In genomic region chr19:41397086-41398041, GRCh38 we compare ENCODE assay signal across 8 cellular contexts. TPM values are rescaled to one million over a fixed set of nuclear protein-coding genes. Genes with fewer than 3 reads are reported as not detected.
DNase-seq lines count a peak whose midpoint lies in the region; ATAC-seq, FAIRE-seq and TF ChIP-seq lines count a peak whose summit lies in the region.

Gene BCKDHA, plus strand, starts transcription at chr19:41397818. Its CDS starts 10 bp downstream, at chr19:41397828.
Gene EXOSC5, minus strand, starts transcription at chr19:41397359. Its CDS starts 31 bp downstream, at chr19:41397328.

- no peaks in the 10 kb centered on the region for H3K9me3 Mint-ChIP-seq in activated CD4-positive, alpha-beta memory T cell treated with anti-CD3 and anti-CD28 coated beads for 36 hours

- no peaks in the 10 kb centered on the region for H3K27me3 Mint-ChIP-seq in activated CD4-positive, alpha-beta memory T cell treated with anti-CD3 and anti-CD28 coated beads for 36 hours

- FAIRE-seq in HepG2 (lab: Jason Lieb, UNC): peak; percentile 89

- under 1% methylated on average over 19 of the region's 50 CpGs for WGBS in HepG2 (ENCODE audit: low lambda C conversion rate)

- no peaks in the 10 kb centered on the region; a peak in 1 of 5 replicates for H3K27me3 ChIP-seq in HepG2 (ENCODE audit: control insufficient read depth in 1 of 2, insufficient read depth in 2 of 2, low read length in 2 of 2)

- peak within 1 kb of the TSS; percentile 96 for H3K4me3 Mint-ChIP-seq in activated CD4-positive, alpha-beta memory T cell treated with anti-CD3 and anti-CD28 coated beads for 36 hours

- TSS peak; percentile 72 for BruUV-seq in HepG2 (replicated peaks; lab: Mats Ljungman, UMichigan)

- TF ChIP-seq RAD21 in HepG2 (CRISPR knock-in tag; IDR thresholded peaks at IDR 0.05): 0 out of 2 replicates have a peak, but pooled peaks have one; percentile 16

- H3K79me2 ChIP-seq in HepG2 (ENCODE audit: insufficient read depth, low read length): peaks cover 32% of the 10 kb centered on the region

- no peaks in the 10 kb centered on the region for H3K9me3 ChIP-seq in HepG2 (ENCODE audit: low read length)

- peak within 1 kb of the TSS; percentile 94 for H3K27ac ChIP-seq in HepG2 (ENCODE audit: extremely low read length, insufficient read depth, low read length)

- no peaks in the 10 kb centered on the region for H4K20me1 ChIP-seq in HepG2 (ENCODE audit: insufficient read depth, low read length)

- intact Hi-C loops in activated CD4-positive, alpha-beta memory T cell treated with anti-CD3 and anti-CD28 coated beads for 36 hours (cut with micrococcal nuclease): loop anchor here (1.0 to 2.0 kb wide), 5 partner anchors 33 to 681 kb away; partner anchors contain the start of genes B9D2, COQ8B, DMAC2 and TGFB1
- intact Hi-C loops in HepG2 (cut with micrococcal nuclease; ENCODE audit: unreplicated experiment): no loop called here

- H2AFZ ChIP-seq in HepG2 (ENCODE audit: low read length): no peak within 1 kb of the TSS

- H3K9ac ChIP-seq in HepG2 (ENCODE audit: insufficient read depth, low read depth, low read length): peak within 1 kb of the TSS; percentile 93

- peaks cover 30% of the 10 kb centered on the region for H3K4me1 ChIP-seq in HepG2 (ENCODE audit: insufficient read depth, low read length)

- peak within 1 kb of the TSS; percentile 98 for H3K27ac Mint-ChIP-seq in activated CD4-positive, alpha-beta memory T cell treated with anti-CD3 and anti-CD28 coated beads for 36 hours

- peak within 1 kb of the TSS; percentile 86 for H3K4me2 ChIP-seq in HepG2 (ENCODE audit: low read depth, low read length)

- in situ Hi-C loops in HepG2 (cut with HindIII; ENCODE audit: extremely low pct_ligation_motif_present, low pct_unique_long_range_greater_than_20kb): no loop called here

- H3K36me3 Mint-ChIP-seq in activated CD4-positive, alpha-beta memory T cell treated with anti-CD3 and anti-CD28 coated beads for 36 hours: peaks cover 4% of the 10 kb centered on the region

- DNase-seq in CD1c-positive myeloid dendritic cell (ENCODE audit: extremely low spot score) (peak; percentile 100), NCI-H82 treated with DMSO at 0.1 percent for 48 hours (lab: John Stamatoyannopoulos, UW; ENCODE audit: unreplicated experiment) (peak; percentile 99), dermis microvascular lymphatic vessel endothelial cell (ENCODE audit: low read depth in 2 of 2) (peak; percentile 100), HepG2 (ENCODE audit: low spot score) (peak; percentile 99)
- peak; percentile 99 for DNase-seq in activated CD4-positive, alpha-beta memory T cell treated with anti-CD3 and anti-CD28 coated beads for 36 hours
- peak; percentile 99 for DNase-seq in stimulated activated CD4-positive, alpha-beta T cell treated with anti-CD3 and anti-CD28 coated beads, Interleukin-4, amount 100 ng/mL, for 1 hour

- TF ChIP-seq EP300 in HepG2 (IDR thresholded peaks at IDR 0.05; ENCODE audit: low read depth in 2 of 2, low read length in 2 of 2) (no peak), HepG2 (CRISPR knock-in tag; IDR thresholded peaks at IDR 0.05; ENCODE audit: borderline replicate concordance) (no peak)

- peak; percentile 65 to 70 for TF ChIP-seq POLR2A in HepG2 (IDR thresholded peaks at IDR 0.05; ENCODE audit: insufficient read depth in 1 of 2, low read depth in 2 of 2, low read length in 2 of 2)

- POLR2A ChIA-PET in activated CD4-positive, alpha-beta memory T cell treated with anti-CD3 and anti-CD28 coated beads for 36 hours (lab: Charles Lee): no interaction called here
- POLR2A ChIA-PET in HepG2 (lab: Yijun Ruan, JAX): interaction anchor here (1.0 kb wide), 1 partner anchor 30 kb away, joined by 3 read pairs; the partner anchor contains the start of gene B3GNT8

- TF ChIP-seq CTCF in HepG2 (CRISPR knock-in tag; IDR thresholded peaks at IDR 0.05): no peak

- ATAC-seq in GM19438 (IDR thresholded peaks at IDR 0.05; ENCODE audit: low read depth, unreplicated experiment) (peak; percentile 82), HG03575 (IDR thresholded peaks at IDR 0.05; ENCODE audit: extremely low read depth, insufficient number of reproducible peaks, low FRiP score, unreplicated experiment) (peak; percentile 85), HepG2 (peak; percentile 94)

- peaks cover 0 to 1% of the 10 kb centered on the region in 2 experiments; a peak in 1 of 5 replicates for H3K36me3 ChIP-seq in HepG2 (replicated peaks in 1 of 2; ENCODE audit: control insufficient read depth in 1 of 2, insufficient read depth in 2 of 2, low read length in 2 of 2)

- CTCF ChIA-PET in activated CD4-positive, alpha-beta memory T cell treated with anti-CD3 and anti-CD28 coated beads for 36 hours (lab: Charles Lee): interaction anchor here (0.8 kb wide), 1 partner anchor 32 kb away, joined by 3 read pairs; no protein-coding TSS in a partner anchor
- CTCF ChIA-PET in HepG2 (lab: Yijun Ruan, JAX; ENCODE audit: low intra/inter-chr PET ratio, low total read pairs): no interaction called here

- H3K4me1 Mint-ChIP-seq in activated CD4-positive, alpha-beta memory T cell treated with anti-CD3 and anti-CD28 coated beads for 36 hours (ENCODE audit: low read depth): peaks cover 41% of the 10 kb centered on the region

- H3K4me3 ChIP-seq in HepG2 (replicated peaks in 1 of 3; ENCODE audit: insufficient read depth in 1 of 3, low read depth in 2 of 3, low read length in 3 of 3): peak within 1 kb of the TSS; percentile 86 to 94 (median 90)

TF ChIP-seq in HepG2, 621 proteins besides CTCF, POLR2A, EP300 and RAD21 (continues in another document):
- no peak for TF ChIP-seq DPF2 (CRISPR knock-in tag; IDR thresholded peaks at IDR 0.05; ENCODE audit: borderline replicate concordance, low read depth)

RNA-seq across cellular contexts. Expression of gene BCKDHA, which starts in this region (rescaled TPM):
- total RNA-seq in activated CD4-positive, alpha-beta memory T cell treated with anti-CD3 and anti-CD28 coated beads for 36 hours: 10 to 100 TPM; 17.4 to 23.2 TPM
- total RNA-seq in dermis microvascular lymphatic vessel endothelial cell: 35.8 and 49.2 TPM in 2 replicates
- total RNA-seq in HepG2 (2016; rRNA removed; fragmentation: Illumina TruSeq; extraction: Trizol): 9.7 and 11.8 TPM in 2 replicates
- total RNA-seq in HepG2 (2016; cell fraction: cytosol; rRNA removed; fragmentation: Illumina TruSeq; extraction: Trizol; ENCODE audit: low read depth): 1.5 TPM in 2 replicates
- total RNA-seq in HepG2 (2016; cell fraction: insoluble cytoplasmic fraction; rRNA removed; fragmentation: Illumina TruSeq; extraction: Trizol): 6.9 and 10.5 TPM in 2 replicates
- total RNA-seq in HepG2 (2016; cell fraction: membrane; rRNA removed; fragmentation: Illumina TruSeq; extraction: Trizol): 3.3 and 4.5 TPM in 2 replicates
- 6.1 and 7.1 TPM in 2 replicates for total RNA-seq in HepG2 (2016; cell fraction: nucleus; rRNA removed; fragmentation: Illumina TruSeq; extraction: Trizol)
- polyA plus RNA-seq in HepG2 (2011; rRNA removed): 31.3 and 31.5 TPM in 2 replicates
- 20.9 and 32.3 TPM in 2 replicates for polyA plus RNA-seq in HepG2 (2011; cell fraction: cytosol; rRNA removed)
- polyA plus RNA-seq in HepG2 (2011; cell fraction: nucleus; rRNA removed): 30.6 and 39.7 TPM in 2 replicates
- 10.5 and 13.8 TPM in 2 replicates for polyA plus RNA-seq in HepG2 (2012)
- 1.6 and 2.5 TPM in 2 replicates for polyA plus RNA-seq in HepG2 (2016; cell fraction: cytosol; fragmentation: Illumina TruSeq; extraction: Trizol; ENCODE audit: low read depth)
- polyA plus RNA-seq in HepG2 (2016; cell fraction: insoluble cytoplasmic fraction; fragmentation: Illumina TruSeq; extraction: Trizol; ENCODE audit: low read depth): 5.8 and 6.3 TPM in 2 replicates
- 2.1 and 3.5 TPM in 2 replicates for polyA plus RNA-seq in HepG2 (2016; cell fraction: membrane; fragmentation: Illumina TruSeq; extraction: Trizol; ENCODE audit: low read depth)
- polyA plus RNA-seq in HepG2 (2016; cell fraction: nucleus; fragmentation: Illumina TruSeq; extraction: Trizol; ENCODE audit: insufficient read depth, low read depth): 3.7 and 7.6 TPM in 2 replicates
- 19.1 and 44.4 TPM in 2 replicates for polyA minus RNA-seq in HepG2 (2011; rRNA and poly(A)+ RNA removed; ENCODE audit: low replicate concordance)
- polyA minus RNA-seq in HepG2 (2011; cell fraction: cytosol; rRNA and poly(A)+ RNA removed): 23.0 and 29.5 TPM in 2 replicates
- 11.6 and 11.8 TPM in 2 replicates for polyA minus RNA-seq in HepG2 (2011; cell fraction: nucleus; rRNA and poly(A)+ RNA removed)

RNA-seq across cellular contexts. Expression of gene EXOSC5, which starts in this region (rescaled TPM):
- total RNA-seq in activated CD4-positive, alpha-beta memory T cell treated with anti-CD3 and anti-CD28 coated beads for 36 hours: 10 to 100 TPM; 43.0 to 45.5 TPM
- 13.8 and 15.7 TPM in 2 replicates for total RNA-seq in dermis microvascular lymphatic vessel endothelial cell
- total RNA-seq in HepG2 (2016; rRNA removed; fragmentation: Illumina TruSeq; extraction: Trizol): 23.6 and 24.1 TPM in 2 replicates
- 7.1 TPM in 2 replicates for total RNA-seq in HepG2 (2016; cell fraction: cytosol; rRNA removed; fragmentation: Illumina TruSeq; extraction: Trizol; ENCODE audit: low read depth)
- total RNA-seq in HepG2 (2016; cell fraction: insoluble cytoplasmic fraction; rRNA removed; fragmentation: Illumina TruSeq; extraction: Trizol): 22.9 and 25.3 TPM in 2 replicates
- 5.9 and 7.1 TPM in 2 replicates for total RNA-seq in HepG2 (2016; cell fraction: membrane; rRNA removed; fragmentation: Illumina TruSeq; extraction: Trizol)
- 11.1 and 12.5 TPM in 2 replicates for total RNA-seq in HepG2 (2016; cell fraction: nucleus; rRNA removed; fragmentation: Illumina TruSeq; extraction: Trizol)
- 26.5 and 31.5 TPM in 2 replicates for polyA plus RNA-seq in HepG2 (2011; rRNA removed)
- polyA plus RNA-seq in HepG2 (2011; cell fraction: cytosol; rRNA removed): 28.1 and 37.8 TPM in 2 replicates
- polyA plus RNA-seq in HepG2 (2011; cell fraction: nucleus; rRNA removed): 19.3 and 20.0 TPM in 2 replicates
- 19.0 and 33.9 TPM in 2 replicates for polyA plus RNA-seq in HepG2 (2012)
- 4.5 and 5.0 TPM in 2 replicates for polyA plus RNA-seq in HepG2 (2016; cell fraction: cytosol; fragmentation: Illumina TruSeq; extraction: Trizol; ENCODE audit: low read depth)
- polyA plus RNA-seq in HepG2 (2016; cell fraction: insoluble cytoplasmic fraction; fragmentation: Illumina TruSeq; extraction: Trizol; ENCODE audit: low read depth): 23.1 and 25.5 TPM in 2 replicates
- 3.8 and 5.4 TPM in 2 replicates for polyA plus RNA-seq in HepG2 (2016; cell fraction: membrane; fragmentation: Illumina TruSeq; extraction: Trizol; ENCODE audit: low read depth)
- 17.4 and 17.8 TPM in 2 replicates for polyA plus RNA-seq in HepG2 (2016; cell fraction: nucleus; fragmentation: Illumina TruSeq; extraction: Trizol; ENCODE audit: insufficient read depth, low read depth)
- 18.9 and 21.9 TPM in 2 replicates for polyA minus RNA-seq in HepG2 (2011; rRNA and poly(A)+ RNA removed; ENCODE audit: low replicate concordance)
- polyA minus RNA-seq in HepG2 (2011; cell fraction: cytosol; rRNA and poly(A)+ RNA removed): 11.7 and 13.1 TPM in 2 replicates
- 7.5 and 9.0 TPM in 2 replicates for polyA minus RNA-seq in HepG2 (2011; cell fraction: nucleus; rRNA and poly(A)+ RNA removed)

Comparison
In these comparisons a context has a peak if more than half of its experiments do, and no peak if none do; other contexts are left out.
1. Peak in every context shown above with its lines: DNase-seq, ATAC-seq, H3K4me3 ChIP-seq and H3K27ac ChIP-seq.